In the genomic region with DNA sequence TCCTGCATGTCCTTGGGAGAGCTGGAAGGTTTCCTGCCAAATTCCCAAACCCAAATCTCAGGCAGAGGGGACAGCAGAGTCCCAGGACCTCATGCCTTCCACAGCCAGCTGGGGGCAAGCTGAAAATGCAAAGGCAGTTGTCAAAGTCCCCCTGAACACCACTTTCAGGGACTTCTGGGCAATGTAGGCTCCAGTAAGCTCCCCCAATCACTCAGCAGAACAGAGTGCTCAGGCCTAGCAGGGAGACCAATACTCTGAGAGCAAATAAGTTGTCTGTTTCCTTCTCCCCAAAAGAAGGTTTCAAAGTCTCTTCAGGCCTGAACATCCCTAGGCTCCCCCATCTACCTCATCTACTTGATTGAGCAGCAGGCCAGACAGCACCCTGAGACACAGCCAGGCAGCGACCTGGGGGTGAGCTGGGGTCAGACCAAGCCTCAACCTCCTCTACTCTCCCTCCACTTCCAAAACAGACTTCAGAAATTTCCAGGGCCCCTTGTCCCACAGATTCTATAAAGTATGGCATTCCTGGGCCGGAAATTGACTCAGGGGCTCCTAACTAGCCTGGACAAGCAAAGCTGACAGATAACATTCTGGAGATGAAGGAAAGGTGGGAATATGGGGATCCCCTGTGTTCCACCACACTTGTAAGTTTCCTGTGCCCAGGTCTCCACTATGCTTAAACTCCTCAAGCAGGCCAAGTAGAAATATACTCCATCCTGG, we compare ENCODE assay signal across 8 cellular contexts. TPM values are rescaled to one million over a fixed set of nuclear protein-coding genes. Genes with fewer than 3 reads are reported as not detected.
DNase-seq lines count a peak whose midpoint lies in the region; TF ChIP-seq lines count a peak whose summit lies in the region.

No MANE protein-coding gene starts in this region.

- DNase-seq in OCI-LY7 (ENCODE audit: low spot score) = no peak
- no peak for DNase-seq in neural progenitor cell (ENCODE audit: low spot score)
- no peak for DNase-seq in LoVo (ENCODE audit: low spot score)
- no peak for DNase-seq in SIG-M5 treated with dmso at 0.1 percent for 504 hours (lab: John Stamatoyannopoulos, UW; ENCODE audit: unreplicated experiment)
- no peak for DNase-seq in DMS 273 treated with DMSO at 0.1 percent for 48 hours (lab: John Stamatoyannopoulos, UW)
- DNase-seq in NCI-H748 (lab: John Stamatoyannopoulos, UW; ENCODE audit: unreplicated experiment) = no peak

- peak overlapping the region; percentile 93 for H3K4me3 Mint-ChIP-seq in neural progenitor cell

- H3K36me3 Mint-ChIP-seq in neural progenitor cell = peaks cover 3% of the 10 kb centered on the region

- H3K9me3 Mint-ChIP-seq in neural progenitor cell = no peaks in the 10 kb centered on the region

- H3K4me3 ChIP-seq in BLaER1 treated with 17β-estradiol and CSF1 and Interleukin-3, amounts not matched to agents 10 nM and 100 nM = peak overlapping the region; percentile 76 to 94 (median 83)
- H3K4me3 ChIP-seq in OCI-LY7 (ENCODE audit: low read depth, low read length, poor library complexity, severe bottlenecking) = peak overlapping the region; percentile 77
- H3K4me3 ChIP-seq in endocrine pancreas (ENCODE audit: control insufficient read depth, insufficient read depth, low read length) = peak overlapping the region; percentile 12
- H3K4me3 ChIP-seq in neural progenitor cell = peak overlapping the region; percentile 71

- H3K4me2 ChIP-seq in BLaER1 treated with 17β-estradiol and CSF1 and Interleukin-3, amounts not matched to agents 10 nM and 100 nM = peak overlapping the region; percentile 93 to 100 (median 99)
- H3K4me2 ChIP-seq in OCI-LY7 (ENCODE audit: low read length) (peak overlapping the region; percentile 79), neural progenitor cell (peak overlapping the region; percentile 96)

- H3F3A ChIP-seq in neural progenitor cell (ENCODE audit: low read depth) = peaks cover 5% of the 10 kb centered on the region

- intact Hi-C loops in OCI-LY7 (cut with micrococcal nuclease; ENCODE audit: unreplicated experiment) = no loop called here

- no peaks in the 10 kb centered on the region for H3K9me2 ChIP-seq in OCI-LY7 (ENCODE audit: insufficient read depth, low read length)

- H3K79me2 ChIP-seq in OCI-LY7 (ENCODE audit: insufficient read depth, low read depth, low read length) (peaks cover 44% of the 10 kb centered on the region), neural progenitor cell (ENCODE audit: low read depth) (peaks cover 33% of the 10 kb centered on the region)

- H2AFZ ChIP-seq in OCI-LY7 (ENCODE audit: low read length) = no peak overlapping the region
- H2AFZ ChIP-seq in neural progenitor cell (replicated peaks) = no peak overlapping the region

- H3K27me3 Mint-ChIP-seq in neural progenitor cell (ENCODE audit: insufficient read depth, low read depth) = no peaks in the 10 kb centered on the region

- peak overlapping the region; percentile 88 to 98 (median 96) for H3K9ac ChIP-seq in BLaER1 treated with 17β-estradiol and CSF1 and Interleukin-3, amounts not matched to agents 10 nM and 100 nM
- H3K9ac ChIP-seq in endocrine pancreas (ENCODE audit: control insufficient read depth, insufficient read depth, low read length) = no peak overlapping the region
- peak overlapping the region; percentile 27 for H3K9ac ChIP-seq in neural progenitor cell

- H3K36me3 ChIP-seq in BLaER1 treated with 17β-estradiol and CSF1 and Interleukin-3, amounts not matched to agents 10 nM and 100 nM = peaks cover 0 to 42% (median 6%) of the 10 kb centered on the region in 11 experiments; a peak in 13 of 22 replicates
- no peaks in the 10 kb centered on the region for H3K36me3 ChIP-seq in OCI-LY7 (ENCODE audit: insufficient read depth, low read length)
- H3K36me3 ChIP-seq in endocrine pancreas (ENCODE audit: control insufficient read depth, insufficient read depth, low read length) = no peaks in the 10 kb centered on the region
- no peaks in the 10 kb centered on the region for H3K36me3 ChIP-seq in neural progenitor cell

- BruUV-seq in OCI-LY7 (replicated peaks; lab: Mats Ljungman, UMichigan) = no TSS peak

- CTCF ChIA-PET in OCI-LY7 (lab: Charles Lee; ENCODE audit: unreplicated experiment) = interaction anchor here (1.0 to 1.9 kb wide), 2 partner anchors 13 to 16 kb away, joined by 3 to 6 read pairs; no protein-coding TSS in a partner anchor

- no peaks in the 10 kb centered on the region for H3K9me3 ChIP-seq in BLaER1 treated with 17β-estradiol and CSF1 and Interleukin-3, amounts not matched to agents 10 nM and 100 nM (replicated peaks in 1 of 11)
- no peaks in the 10 kb centered on the region for H3K9me3 ChIP-seq in OCI-LY7 (ENCODE audit: low read length)
- H3K9me3 ChIP-seq in endocrine pancreas (ENCODE audit: control insufficient read depth, low read length) = no peaks in the 10 kb centered on the region
- H3K9me3 ChIP-seq in neural progenitor cell (ENCODE audit: low read depth) = no peaks in the 10 kb centered on the region

- POLR2A ChIA-PET in OCI-LY7 (lab: Charles Lee) = interaction anchor here (0.8 to 3.8 kb wide), 4 partner anchors 9 to 819 kb away, joined by 3 to 48 read pairs (median 4); no protein-coding TSS in a partner anchor

- no peak overlapping the region for H3K27ac Mint-ChIP-seq in neural progenitor cell

- H3K27ac ChIP-seq in BLaER1 treated with 17β-estradiol and CSF1 and Interleukin-3, amounts not matched to agents 10 nM and 100 nM = peak overlapping the region in 10 of 11 experiments; percentile 84 to 95 (median 91); a peak in 19 of 22 replicates
- H3K27ac ChIP-seq in OCI-LY7 (ENCODE audit: low read depth, low read length, poor library complexity, severe bottlenecking) (no peak overlapping the region), neural progenitor cell (no peak overlapping the region)

- peaks cover 0 to 67% (median 63%) of the 10 kb centered on the region in 11 experiments; a peak in 21 of 22 replicates for H4K20me1 ChIP-seq in BLaER1 treated with 17β-estradiol and CSF1 and Interleukin-3, amounts not matched to agents 10 nM and 100 nM
- H4K20me1 ChIP-seq in OCI-LY7 (ENCODE audit: insufficient read depth, low read length) (peaks cover 13% of the 10 kb centered on the region; the same call in 1 of the 2 replicates), neural progenitor cell (ENCODE audit: low read depth) (peaks cover 26% of the 10 kb centered on the region)

- no peaks in the 10 kb centered on the region for H3K27me3 ChIP-seq in BLaER1 treated with 17β-estradiol and CSF1 and Interleukin-3, amounts not matched to agents 10 nM and 100 nM
- H3K27me3 ChIP-seq in endocrine pancreas (ENCODE audit: control insufficient read depth, insufficient read depth, low read length) (no peaks in the 10 kb centered on the region), neural progenitor cell (no peaks in the 10 kb centered on the region)

- peaks cover 66 to 73% (median 71%) of the 10 kb centered on the region in 10 experiments for H3K4me1 ChIP-seq in BLaER1 treated with 17β-estradiol and CSF1 and Interleukin-3, amounts not matched to agents 10 nM and 100 nM
- H3K4me1 ChIP-seq in OCI-LY7 (ENCODE audit: insufficient read depth, low read length, poor library complexity, severe bottlenecking) (peaks cover 69% of the 10 kb centered on the region), endocrine pancreas (ENCODE audit: control insufficient read depth, insufficient read depth, low read length) (no peaks in the 10 kb centered on the region), neural progenitor cell (peaks cover 21% of the 10 kb centered on the region)

- TF ChIP-seq CTCF in OCI-LY7 (conservative IDR thresholded peaks at IDR 0.05; ENCODE audit: low read length) (no peak), neural progenitor cell (IDR thresholded peaks at IDR 0.05) (no peak)

- H3K4me1 Mint-ChIP-seq in neural progenitor cell = peaks cover 46% of the 10 kb centered on the region

RNA-seq across cellular contexts. Expression of a gene that starts 1.9 kb away (rescaled TPM):
- 5.3 and 5.8 TPM in 2 replicates for total RNA-seq in OCI-LY7 (2014; rRNA removed; shearing (Covaris generic))
- total RNA-seq in OCI-LY7 (2022) (17.4 and 19.2 TPM in 2 replicates), neural progenitor cell (ENCODE audit: low replicate concordance) (1.8 and 5.7 TPM in 2 replicates)

Comparison
In these comparisons a context has a peak if more than half of its experiments do, and no peak if none do; other contexts are left out.
1. H3K27ac ChIP-seq: peak in BLaER1 treated with 17β-estradiol and CSF1 and Interleukin-3, amounts not matched to agents 10 nM and 100 nM (10 of 11); none in OCI-LY7 (single experiment) and neural progenitor cell (single experiment).
2. H3K4me3 ChIP-seq: peak in every context shown above with its lines; median percentile 83 in BLaER1 treated with 17β-estradiol and CSF1 and Interleukin-3, amounts not matched to agents 10 nM and 100 nM; 77 in OCI-LY7; 71 in neural progenitor cell; 12 in endocrine pancreas.
3. Peak in every context shown above with its lines, with median percentiles within 50 percentile points of each other: H3K4me2 ChIP-seq.